ENCODE assay signal across 8 cellular contexts in the genomic region with DNA sequence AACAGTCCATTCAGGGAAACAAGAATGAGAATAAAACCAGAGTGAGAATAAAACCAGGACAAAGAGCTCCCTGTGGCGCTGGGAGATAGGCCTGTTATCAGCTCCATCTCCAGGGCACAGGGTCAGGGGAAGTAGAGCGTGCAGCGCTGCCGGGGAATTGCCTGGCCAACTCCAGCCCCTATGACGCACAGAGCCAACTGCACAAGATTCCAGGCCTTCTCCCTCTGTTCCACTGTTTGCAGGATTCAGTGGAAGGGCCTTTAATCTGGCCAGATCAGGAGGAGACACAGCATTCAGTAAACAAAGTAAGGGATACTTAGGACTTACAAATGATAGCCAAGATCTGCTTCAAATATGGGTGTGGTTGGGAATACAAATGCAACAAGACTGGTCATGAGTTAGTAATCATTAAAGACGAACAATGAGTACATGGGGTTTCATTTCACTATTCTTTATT. TPM values are rescaled to one million over a fixed set of nuclear protein-coding genes. Genes with fewer than 3 reads are reported as not detected.
A peak's percentile ranks its signal among the peaks of the same experiment; 100 is the strongest.
DNase-seq lines count a peak whose midpoint lies in the region; ATAC-seq and TF ChIP-seq lines count a peak whose summit lies in the region.

No MANE protein-coding gene starts in this region.

- H3K36me3 Mint-ChIP-seq in type B pancreatic cell, result peaks cover 17% of the 10 kb centered on the region
- no peaks in the 10 kb centered on the region for H3K36me3 Mint-ChIP-seq in activated T-cell treated with anti-CD3 and anti-CD28 coated beads, Interleukin-2, amount 50 U/mL, for 24 hours (ENCODE audit: low read depth)

- H3K4me3 Mint-ChIP-seq in type B pancreatic cell, result no peak overlapping the region
- H3K4me3 Mint-ChIP-seq in activated T-cell treated with anti-CD3 and anti-CD28 coated beads, Interleukin-2, amount 50 U/mL, for 24 hours, result no peak overlapping the region

- H3K27ac Mint-ChIP-seq in type B pancreatic cell, result peak overlapping the region; percentile 62
- no peak overlapping the region for H3K27ac Mint-ChIP-seq in activated T-cell treated with anti-CD3 and anti-CD28 coated beads, Interleukin-2, amount 50 U/mL, for 24 hours

- no peaks in the 10 kb centered on the region for H3K9me3 Mint-ChIP-seq in type B pancreatic cell
- H3K9me3 Mint-ChIP-seq in activated T-cell treated with anti-CD3 and anti-CD28 coated beads, Interleukin-2, amount 50 U/mL, for 24 hours, result no peaks in the 10 kb centered on the region

- H3K27me3 Mint-ChIP-seq in type B pancreatic cell, result no peaks in the 10 kb centered on the region
- H3K27me3 Mint-ChIP-seq in activated T-cell treated with anti-CD3 and anti-CD28 coated beads, Interleukin-2, amount 50 U/mL, for 24 hours, result peaks cover 18% of the 10 kb centered on the region

- DNase-seq in NCI-H2196 (lab: John Stamatoyannopoulos, UW; ENCODE audit: unreplicated experiment) (peak; percentile 59), dermis microvascular lymphatic vessel endothelial cell (ENCODE audit: low read depth in 2 of 2) (peak; percentile 30 to 89), lung microvascular endothelial cell (ENCODE audit: low read depth in 2 of 2) (peak; percentile 88 to 97), type B pancreatic cell (ENCODE audit: extremely low spot score, unreplicated experiment) (no peak)
- DNase-seq in activated T-cell treated with anti-CD3 and anti-CD28 coated beads, Interleukin-2, amount 50 U/mL, for 24 hours, result no peak

- ATAC-seq in HG03457 (IDR thresholded peaks at IDR 0.05; ENCODE audit: unreplicated experiment) (no peak), GM21526 (IDR thresholded peaks at IDR 0.05; ENCODE audit: low FRiP score, unreplicated experiment) (no peak), HG03135 (IDR thresholded peaks at IDR 0.05; ENCODE audit: unreplicated experiment) (no peak)

- no peak for TF ChIP-seq CTCF in type B pancreatic cell (conservative IDR thresholded peaks at IDR 0.05)

- peaks cover 36% of the 10 kb centered on the region for H3K4me1 Mint-ChIP-seq in type B pancreatic cell (ENCODE audit: unreplicated experiment)
- peaks cover 13% of the 10 kb centered on the region for H3K4me1 Mint-ChIP-seq in activated T-cell treated with anti-CD3 and anti-CD28 coated beads, Interleukin-2, amount 50 U/mL, for 24 hours (ENCODE audit: low read depth)

RNA-seq across cellular contexts. Expression of a gene that starts 49.4 kb away (rescaled TPM):
- total RNA-seq in dermis microvascular lymphatic vessel endothelial cell (51.0 and 70.0 TPM in 2 replicates), lung microvascular endothelial cell (49.2 and 90.2 TPM in 2 replicates), type B pancreatic cell (ENCODE audit: low replicate concordance) (46.0 and 70.7 TPM in 2 replicates)

Comparison
In these comparisons a context has a peak if more than half of its experiments do, and no peak if none do; other contexts are left out.
1. DNase-seq: peak in NCI-H2196 (single experiment), dermis microvascular lymphatic vessel endothelial cell (2 of 2) and lung microvascular endothelial cell (2 of 2); none in type B pancreatic cell (single experiment) and activated T-cell treated with anti-CD3 and anti-CD28 coated beads, Interleukin-2, amount 50 U/mL, for 24 hours (single experiment).